In genomic region chr13:113034451-113035208, GRCh38 we compare ENCODE assay signal across 8 cellular contexts.
DNase-seq lines count a peak whose midpoint lies in the region; ATAC-seq, FAIRE-seq and TF ChIP-seq lines count a peak whose summit lies in the region.

No MANE protein-coding gene starts in this region.

- H3K9me3 Mint-ChIP-seq in CD14-positive monocyte: peaks cover 0 to 8% (median 3%) of the 10 kb centered on the region in 7 donors

- WGBS in small intestine, 3 donors: 64 to 72% (median 72%) methylated on average over 35 of the region's 35 CpGs

- no peak for FAIRE-seq in small intestine (lab: Jason Lieb, UNC)

- no peaks in the 10 kb centered on the region for H3K9me3 ChIP-seq in small intestine (ENCODE audit: control insufficient read depth, low read depth)

- H3K4me1 Mint-ChIP-seq in CD14-positive monocyte: peaks cover 1% of the 10 kb centered on the region

- H3K4me3 ChIP-seq in small intestine (ENCODE audit: low read depth in 1 of 2, low read length in 2 of 2): no peak overlapping the region

- H3K27me3 Mint-ChIP-seq in CD14-positive monocyte (ENCODE audit: low read depth in 3 of 3): peaks cover 2 to 10% (median 5%) of the 10 kb centered on the region in 3 donors

- H3K36me3 ChIP-seq in small intestine (ENCODE audit: control insufficient read depth in 2 of 2, insufficient read depth in 2 of 2, low read length in 2 of 2): no peaks in the 10 kb centered on the region

- no peak overlapping the region for H3K27ac ChIP-seq in small intestine (ENCODE audit: low read depth in 1 of 2, low read length in 1 of 2)

- H3K4me1 ChIP-seq in small intestine (ENCODE audit: control insufficient read depth in 2 of 2, insufficient read depth in 1 of 2, low read depth in 1 of 2, low read length in 1 of 2): no peaks in the 10 kb centered on the region

- DNase-seq in NCI-H2171 treated with DMSO at 0.1 percent for 48 hours (lab: John Stamatoyannopoulos, UW) (peak; percentile 25), NCI-H2171 (lab: John Stamatoyannopoulos, UW) (no peak), amniotic epithelial cell (ENCODE audit: low read depth) (peak; percentile 23), left ventricle myocardium superior (peak; percentile 49), small intestine (peak; percentile 46), CD14-positive monocyte (ENCODE audit: low spot score) (no peak)

- no peak overlapping the region for H3K4me3 Mint-ChIP-seq in CD14-positive monocyte

- H3K36me3 Mint-ChIP-seq in CD14-positive monocyte: no peaks in the 10 kb centered on the region

- H3K27ac Mint-ChIP-seq in CD14-positive monocyte: peak overlapping the region in 1 of 7 donors; percentile 72

- ATAC-seq in left ventricle myocardium superior (peak; percentile 81), GM21423 (IDR thresholded peaks at IDR 0.05; ENCODE audit: unreplicated experiment) (no peak), GM21526 (IDR thresholded peaks at IDR 0.05; ENCODE audit: low FRiP score, unreplicated experiment) (no peak)

- intact Hi-C loops in left ventricle myocardium superior (cut with micrococcal nuclease): no loop called here
- intact Hi-C loops in CD14-positive monocyte (cut with micrococcal nuclease): no loop called here

- TF ChIP-seq CTCF in CD14-positive monocyte (IDR thresholded peaks at IDR 0.05): no peak

- H3K27me3 ChIP-seq in small intestine (ENCODE audit: control insufficient read depth in 2 of 2, insufficient read depth in 2 of 2, low read length in 2 of 2): no peaks in the 10 kb centered on the region

Comparison
In these comparisons a context has a peak if more than half of its experiments do, and no peak if none do; other contexts are left out.
1. DNase-seq: peak in NCI-H2171 treated with DMSO at 0.1 percent for 48 hours (single experiment), amniotic epithelial cell (single experiment), left ventricle myocardium superior (single experiment) and small intestine (single experiment); none in NCI-H2171 (single experiment) and CD14-positive monocyte (single experiment).